10 cellular contexts compared by ENCODE assay signal in genomic region chr19:46926201-46927071, GRCh38.
DNase-seq lines count a peak whose midpoint lies in the region; ATAC-seq and TF ChIP-seq lines count a peak whose summit lies in the region.
"Had no signal": no experiment of that assay in that cellular context is flagged by ENCODE, and none has a peak within 500 bp of the region (broad histone marks: within the 10 kb centered on the region; RNA-seq: fewer than 3 reads in every experiment).

No MANE protein-coding gene starts in this region.

- peaks cover 25% of the 10 kb centered on the region for H3K4me1 ChIP-seq in HUES48 (ENCODE audit: control insufficient read depth, insufficient read depth, low read length)
- peaks cover 12 to 47% of the 10 kb centered on the region in 2 donors for H3K4me1 ChIP-seq in naive thymus-derived CD4-positive, alpha-beta T cell (ENCODE audit: control insufficient read depth in 2 of 2, insufficient read depth in 2 of 2, low read length in 2 of 2)

- no peaks in the 10 kb centered on the region for H3K27me3 ChIP-seq in HUES48 (ENCODE audit: control insufficient read depth, insufficient read depth, low read length)
- H3K27me3 ChIP-seq in naive thymus-derived CD4-positive, alpha-beta T cell (ENCODE audit: control insufficient read depth in 2 of 2, insufficient read depth in 2 of 2, low read length in 2 of 2), result no peaks in the 10 kb centered on the region

- no peak for TF ChIP-seq CTCF in glutamatergic neuron (IDR thresholded peaks at IDR 0.05; ENCODE audit: partially characterized antibody, unreplicated experiment)

- H3K9ac ChIP-seq in HUES48 (ENCODE audit: low read depth, low read length), result no peak overlapping the region; the same call in 1 of the 2 replicates
- no peak overlapping the region for H3K9ac ChIP-seq in SK-N-MC (ENCODE audit: insufficient read length)

- ATAC-seq in sciatic nerve (peak; percentile 68), GM18867 (IDR thresholded peaks at IDR 0.05; ENCODE audit: unreplicated experiment) (no peak)
- no peak for ATAC-seq in naive thymus-derived CD4-positive, alpha-beta T cell
- ATAC-seq: activated CD8-positive, alpha-beta memory T cell treated with anti-CD3 and anti-CD28 coated beads, Interleukin-2, amount 10 ng/mL, durations not matched to agents 7 days and 5 days; stimulated activated naive CD8-positive, alpha-beta T cell treated with anti-CD3 and anti-CD28 coated beads, Interleukin-15, Interleukin-2, amounts not matched to agents 100 U/mL and 50 U/mL, for 24 hours had no signal

- peaks cover 43% of the 10 kb centered on the region for H3K4me1 Mint-ChIP-seq in glutamatergic neuron (ENCODE audit: low read depth, unreplicated experiment)
- peaks cover 25 to 61% (median 52%) of the 10 kb centered on the region in 7 donors for H3K4me1 Mint-ChIP-seq in naive thymus-derived CD4-positive, alpha-beta T cell

- H3K9me3 Mint-ChIP-seq in glutamatergic neuron (ENCODE audit: unreplicated experiment), result peaks cover 8% of the 10 kb centered on the region
- H3K9me3 Mint-ChIP-seq in naive thymus-derived CD4-positive, alpha-beta T cell, result no peaks in the 10 kb centered on the region

- DNase-seq in SK-N-MC (ENCODE audit: low read depth, low spot score) (no peak), glutamatergic neuron (no peak), sciatic nerve (ENCODE audit: low spot score) (peak; percentile 23), erythroblast (lab: John Stamatoyannopoulos, UW) (no peak)
- DNase-seq in activated naive CD4-positive, alpha-beta T cell (lab: John Stamatoyannopoulos, UW), result no peak
- no peak for DNase-seq in naive thymus-derived CD4-positive, alpha-beta T cell
- DNase-seq: activated CD8-positive, alpha-beta memory T cell treated with anti-CD3 and anti-CD28 coated beads, Interleukin-2, amount 10 ng/mL, durations not matched to agents 7 days and 5 days; stimulated activated naive CD8-positive, alpha-beta T cell treated with anti-CD3 and anti-CD28 coated beads, Interleukin-15, Interleukin-2, amounts not matched to agents 100 U/mL and 50 U/mL, for 24 hours had no signal

- peaks cover 8% of the 10 kb centered on the region for H3K27me3 Mint-ChIP-seq in glutamatergic neuron (ENCODE audit: unreplicated experiment)
- H3K27me3 Mint-ChIP-seq in naive thymus-derived CD4-positive, alpha-beta T cell, result no peaks in the 10 kb centered on the region
- H3K27me3 Mint-ChIP-seq: activated CD8-positive, alpha-beta memory T cell treated with anti-CD3 and anti-CD28 coated beads, Interleukin-2, amount 10 ng/mL, durations not matched to agents 7 days and 5 days had no signal

- H3K4me3 Mint-ChIP-seq in glutamatergic neuron (ENCODE audit: unreplicated experiment), result peak overlapping the region; percentile 70
- H3K4me3 Mint-ChIP-seq in naive thymus-derived CD4-positive, alpha-beta T cell, result no peak overlapping the region
- H3K4me3 Mint-ChIP-seq: activated CD8-positive, alpha-beta memory T cell treated with anti-CD3 and anti-CD28 coated beads, Interleukin-2, amount 10 ng/mL, durations not matched to agents 7 days and 5 days had no signal

- H3K9me3 ChIP-seq in HUES48 (ENCODE audit: control insufficient read depth, insufficient read depth, low read length) (no peaks in the 10 kb centered on the region), SK-N-MC (ENCODE audit: low read depth, low read length) (no peaks in the 10 kb centered on the region)
- H3K9me3 ChIP-seq in naive thymus-derived CD4-positive, alpha-beta T cell (ENCODE audit: control insufficient read depth in 2 of 3, low read length in 3 of 3), result no peaks in the 10 kb centered on the region

- H3K36me3 Mint-ChIP-seq in glutamatergic neuron (ENCODE audit: unreplicated experiment), result peaks cover 7% of the 10 kb centered on the region
- H3K36me3 Mint-ChIP-seq in naive thymus-derived CD4-positive, alpha-beta T cell, result peaks cover 0 to 25% (median 12%) of the 10 kb centered on the region in 5 donors

- H3K27ac Mint-ChIP-seq in glutamatergic neuron (ENCODE audit: unreplicated experiment), result peak overlapping the region; percentile 3
- peak overlapping the region in 1 of 9 donors; percentile 56 for H3K27ac Mint-ChIP-seq in naive thymus-derived CD4-positive, alpha-beta T cell
- H3K27ac Mint-ChIP-seq: activated CD8-positive, alpha-beta memory T cell treated with anti-CD3 and anti-CD28 coated beads, Interleukin-2, amount 10 ng/mL, durations not matched to agents 7 days and 5 days had no signal

- POLR2A ChIA-PET in naive thymus-derived CD4-positive, alpha-beta T cell (lab: Charles Lee), result interaction anchor here (1.1 kb wide), 1 partner anchor 11 kb away, joined by 3 read pairs; no protein-coding TSS in a partner anchor

- peaks cover 20% of the 10 kb centered on the region for H3K36me3 ChIP-seq in HUES48 (ENCODE audit: control insufficient read depth, insufficient read depth, low read length)
- peaks cover 18% of the 10 kb centered on the region; the same call in 1 of the 2 replicates for H3K36me3 ChIP-seq in SK-N-MC (ENCODE audit: insufficient read depth, low read length)
- H3K36me3 ChIP-seq in naive thymus-derived CD4-positive, alpha-beta T cell (ENCODE audit: control insufficient read depth in 2 of 3, insufficient read depth in 3 of 3, low read length in 3 of 3), result peaks cover 0 to 13% (median 0%) of the 10 kb centered on the region in 3 experiments

- CTCF ChIA-PET in naive thymus-derived CD4-positive, alpha-beta T cell (lab: Charles Lee), result interaction anchor here (0.6 to 1.1 kb wide), 4 partner anchors 10 to 71 kb away, joined by 3 to 5 read pairs (median 3); no protein-coding TSS in a partner anchor

- H3K27ac ChIP-seq in HUES48 (ENCODE audit: low read depth, low read length) (peak overlapping the region; percentile 40), SK-N-MC (peak overlapping the region; percentile 42; the same call in 1 of the 2 replicates)
- H3K27ac ChIP-seq in naive thymus-derived CD4-positive, alpha-beta T cell (ENCODE audit: low read depth, low read length), result no peak overlapping the region

- H3K4me3 ChIP-seq in HUES48 (ENCODE audit: low read depth, low read length) (no peak overlapping the region), SK-N-MC (no peak overlapping the region)
- H3K4me3 ChIP-seq in naive thymus-derived CD4-positive, alpha-beta T cell (ENCODE audit: low read length), result no peak overlapping the region

- intact Hi-C loops in sciatic nerve (cut with DNase I), result no loop called here
- intact Hi-C loops in naive thymus-derived CD4-positive, alpha-beta T cell (cut with micrococcal nuclease), result loop anchor here in 1 of 2 donors (5.0 kb wide), 1 partner anchor 66 kb away; no protein-coding TSS in a partner anchor

- no peak for TF ChIP-seq POLR2A in erythroblast (IDR thresholded peaks at IDR 0.05; ENCODE audit: low read length)
